In genomic region chr17:731943-732787, GRCh38 we compare ENCODE assay signal across 8 cellular contexts. TPM values are rescaled to one million over a fixed set of nuclear protein-coding genes. Genes with fewer than 3 reads are reported as not detected.
DNase-seq lines count a peak whose midpoint lies in the region; ATAC-seq and TF ChIP-seq lines count a peak whose summit lies in the region.

Gene TLCD3A (plus strand): TSS chr17:732596. CDS start chr17:732648, 52 bp downstream.

- intact Hi-C loops in Right ventricle myocardium inferior (cut with DNase I) (no loop called here), cardiac septum (cut with DNase I) (no loop called here), ovary (cut with DNase I) (no loop called here)

- ATAC-seq in Right ventricle myocardium inferior (peak; percentile 89), HG03139 (IDR thresholded peaks at IDR 0.05; ENCODE audit: unreplicated experiment) (peak; percentile 39), HG02884 (IDR thresholded peaks at IDR 0.05; ENCODE audit: unreplicated experiment) (no peak)

- H3K36me3 ChIP-seq in SJSA1: peaks cover 30% of the 10 kb centered on the region
- H3K36me3 ChIP-seq in cardiac muscle cell: no peaks in the 10 kb centered on the region
- H3K36me3 ChIP-seq in ovary: no peaks in the 10 kb centered on the region

- WGBS in ovary, 3 donors: 0 to 1% (median 0%) methylated on average over 77 to 121 of the region's 121 CpGs

- no peak for TF ChIP-seq CTCF in cardiac muscle cell (IDR thresholded peaks at IDR 0.05; ENCODE audit: low read depth, low read length)
- no peak for TF ChIP-seq CTCF in ovary (IDR thresholded peaks at IDR 0.05)

- H3K9me3 ChIP-seq in SJSA1 (replicated peaks): no peaks in the 10 kb centered on the region
- no peaks in the 10 kb centered on the region for H3K9me3 ChIP-seq in cardiac muscle cell (ENCODE audit: low read depth)
- H3K9me3 ChIP-seq in ovary: no peaks in the 10 kb centered on the region

- peak; percentile 8 for TF ChIP-seq POLR2A in ovary (IDR thresholded peaks at IDR 0.05)

- H3K4me3 ChIP-seq in SJSA1 (peak within 1 kb of the TSS; percentile 95), cardiac muscle cell (peak within 1 kb of the TSS; percentile 96), ovary (peak within 1 kb of the TSS; percentile 84)

- DNase-seq in Right ventricle myocardium inferior (ENCODE audit: missing footprints) (peak; percentile 84), cardiac septum (ENCODE audit: low spot score) (no peak), SJSA1 (ENCODE audit: low read depth in 1 of 2, low spot score in 2 of 2) (peak; percentile 34 to 63), amniotic epithelial cell (ENCODE audit: low read depth) (peak; percentile 39), cardiac muscle cell (ENCODE audit: low read depth in 1 of 2, low spot score in 1 of 2) (peak; percentile 77 to 81), ovary (peak; percentile 78 to 82 (median 82))

- H3K27ac ChIP-seq in SJSA1 (peak within 1 kb of the TSS; percentile 77), cardiac muscle cell (peak within 1 kb of the TSS; percentile 81), ovary (peak within 1 kb of the TSS; percentile 37 to 67)

- H3K27me3 ChIP-seq in SJSA1 (replicated peaks) (no peaks in the 10 kb centered on the region), cardiac muscle cell (no peaks in the 10 kb centered on the region), ovary (no peaks in the 10 kb centered on the region)

- TF ChIP-seq EP300 in ovary (IDR thresholded peaks at IDR 0.05): no peak

- H3K4me1 ChIP-seq in SJSA1 (replicated peaks): peaks cover 19% of the 10 kb centered on the region
- H3K4me1 ChIP-seq in cardiac muscle cell (ENCODE audit: low read depth): peaks cover 8% of the 10 kb centered on the region
- H3K4me1 ChIP-seq in ovary (ENCODE audit: insufficient read depth): peaks cover 2% of the 10 kb centered on the region

RNA-seq across cellular contexts. Expression of gene TLCD3A, which starts in this region (rescaled TPM):
- 2.5 TPM for total RNA-seq in Right ventricle myocardium inferior
- total RNA-seq in cardiac septum: 5.1 TPM
- 10.9 and 11.8 TPM in 2 replicates for total RNA-seq in SJSA1 (2014; rRNA removed; shearing (Covaris generic))
- 15.4 and 16.4 TPM in 2 replicates for total RNA-seq in cardiac muscle cell
- polyA plus RNA-seq in cardiac muscle cell: 20.3 and 27.0 TPM in 2 replicates
- total RNA-seq in ovary: 10 to 100 TPM in 5 of 7 donors, 1 to 10 TPM in 2; 3.0 to 17.8 (median 13.1) TPM
- 10 to 100 TPM in 1 of 2 donors, 1 to 10 TPM in 1; 5.5 to 14.8 TPM for polyA plus RNA-seq in ovary
